ENCODE assay signal across 18 cellular contexts in the genomic region with DNA sequence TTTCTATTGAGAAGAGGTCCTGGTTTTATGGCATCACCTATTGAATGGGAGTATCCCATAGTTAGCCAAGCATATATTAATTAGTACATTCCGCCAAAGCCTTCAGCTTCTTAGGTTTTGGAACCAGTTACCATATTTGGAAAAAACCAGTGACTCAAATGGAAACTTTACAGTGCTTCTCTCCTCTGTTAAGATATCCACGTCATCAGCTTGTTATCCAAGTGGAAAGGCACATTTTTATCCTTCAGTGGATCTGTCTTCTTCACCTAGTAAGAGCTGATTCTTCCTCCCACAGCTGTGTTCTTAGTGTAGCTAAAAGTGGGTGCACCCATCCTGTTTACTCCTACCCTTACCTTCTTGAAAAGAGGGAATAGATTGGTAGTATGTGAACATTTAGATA. TPM values are rescaled to one million over a fixed set of nuclear protein-coding genes. Genes with fewer than 3 reads are reported as not detected.
DNase-seq lines count a peak whose midpoint lies in the region; ATAC-seq, FAIRE-seq and TF ChIP-seq lines count a peak whose summit lies in the region.
"Had no signal": no experiment of that assay in that cellular context is flagged by ENCODE, and none has a peak within 500 bp of the region (broad histone marks: within the 10 kb centered on the region; RNA-seq: fewer than 3 reads in every experiment).

No MANE protein-coding gene starts in this region.

- H3K4me1 ChIP-seq in HEK293 (ENCODE audit: control insufficient read depth, insufficient read depth, low read length): peaks cover 4% of the 10 kb centered on the region
- H3K4me1 ChIP-seq in skeletal muscle tissue (ENCODE audit: control insufficient read depth in 3 of 3, insufficient read depth in 3 of 3, low read length in 3 of 3): peaks cover 28 to 46% (median 35%) of the 10 kb centered on the region in 3 donors
- peaks cover 0 to 2% of the 10 kb centered on the region in 2 donors for H3K4me1 ChIP-seq in small intestine (ENCODE audit: control insufficient read depth in 2 of 2, insufficient read depth in 1 of 2, low read depth in 1 of 2, low read length in 1 of 2)

- FAIRE-seq in small intestine (lab: Jason Lieb, UNC): no peak

- H3K9me3 ChIP-seq in HEK293 (ENCODE audit: control insufficient read depth, insufficient read depth, low read depth, low read length): no peaks in the 10 kb centered on the region
- no peaks in the 10 kb centered on the region for H3K9me3 ChIP-seq in skeletal muscle tissue (ENCODE audit: control insufficient read depth in 3 of 3, low read length in 3 of 3)
- no peaks in the 10 kb centered on the region for H3K9me3 ChIP-seq in small intestine (ENCODE audit: control insufficient read depth, low read depth)
- H3K9me3 ChIP-seq: esophagus squamous epithelium, upper lobe of left lung had no signal

- no peak for TF ChIP-seq CTCF in HEK293 (tag by site-specific recombination; IDR thresholded peaks at IDR 0.05)
- TF ChIP-seq CTCF in astrocyte of the cerebellum (IDR thresholded peaks at IDR 0.05; ENCODE audit: low read depth, low read length, missing control alignments): no peak
- TF ChIP-seq CTCF in fibroblast of villous mesenchyme (IDR thresholded peaks at IDR 0.05; ENCODE audit: insufficient read depth, low read depth, low read length): no peak
- no peak for TF ChIP-seq CTCF in lower leg skin (IDR thresholded peaks at IDR 0.05)

- peak; percentile 56 for DNase-seq in astrocyte of the cerebellum (ENCODE audit: low read depth)
- peak; percentile 69 for DNase-seq in fibroblast of villous mesenchyme (ENCODE audit: low read depth)
- DNase-seq in lower leg skin (ENCODE audit: low spot score in 2 of 2): no peak
- no peak for DNase-seq in posterior vena cava (ENCODE audit: low spot score)
- DNase-seq in small intestine: no peak
- DNase-seq: activated CD4-positive, CD25-positive, alpha-beta regulatory T cell; activated effector memory CD4-positive, alpha-beta T cell treated with Interleukin-2 at 50 U/mL for 16 hours; DMS79; esophagus squamous epithelium; NCI-H1436; SHP77 treated with DMSO at 0.1 percent for 48 hours; stimulated activated naive CD4-positive, alpha-beta T cell treated with Interleukin-2 at 50 U/mL for 16 hours; T-helper 2 cell; upper lobe of left lung had no signal

- POLR2A ChIA-PET in HEK293 (lab: Yijun Ruan, JAX): no interaction called here

- intact Hi-C loops in lower leg skin (cut with DNase I; ENCODE audit: low total_unique reads) (no loop called here), posterior vena cava (cut with DNase I) (no loop called here)

- H3K4me3 ChIP-seq in HEK293 (ENCODE audit: low read depth, low read length): no peak overlapping the region
- H3K4me3 ChIP-seq in astrocyte of the cerebellum (ENCODE audit: low read depth, low read length): no peak overlapping the region
- H3K4me3 ChIP-seq in fibroblast of villous mesenchyme (ENCODE audit: low read depth, low read length): no peak overlapping the region
- H3K4me3 ChIP-seq in skeletal muscle tissue (ENCODE audit: low read length in 3 of 3): no peak overlapping the region
- no peak overlapping the region for H3K4me3 ChIP-seq in lower leg skin (ENCODE audit: low read depth, poor library complexity, severe bottlenecking)
- no peak overlapping the region for H3K4me3 ChIP-seq in small intestine (ENCODE audit: low read depth in 1 of 2, low read length in 2 of 2)
- H3K4me3 ChIP-seq: esophagus squamous epithelium, upper lobe of left lung had no signal

- no peak overlapping the region for H3K27ac ChIP-seq in HEK293 (ENCODE audit: extremely low read depth, low read depth, low read length)
- peak overlapping the region; percentile 72 for H3K27ac ChIP-seq in skeletal muscle tissue (ENCODE audit: low read depth, low read length)
- no peak overlapping the region for H3K27ac ChIP-seq in small intestine (ENCODE audit: low read depth in 1 of 2, low read length in 1 of 2)
- H3K27ac ChIP-seq: upper lobe of left lung had no signal

- no peaks in the 10 kb centered on the region for H3K27me3 ChIP-seq in skeletal muscle tissue (ENCODE audit: control insufficient read depth in 3 of 3, insufficient read depth in 3 of 3, low read length in 3 of 3)
- H3K27me3 ChIP-seq in small intestine (ENCODE audit: control insufficient read depth in 2 of 2, insufficient read depth in 2 of 2, low read length in 2 of 2): no peaks in the 10 kb centered on the region
- H3K27me3 ChIP-seq: esophagus squamous epithelium, upper lobe of left lung had no signal

- CTCF ChIA-PET in HEK293 (lab: Yijun Ruan, JAX): interaction anchor here (0.6 to 1.2 kb wide), 6 partner anchors 9 to 615 kb away, joined by 3 to 5 read pairs (median 4); no protein-coding TSS in a partner anchor

- WGBS in lower leg skin, 2 donors: 60 to 82% methylated on average over 2 of the region's 2 CpGs
- WGBS in small intestine, 3 donors: 70 to 90% (median 78%) methylated on average over 2 of the region's 2 CpGs

- H3K9ac ChIP-seq in skeletal muscle tissue (ENCODE audit: low read depth in 1 of 3, low read length in 3 of 3): no peak overlapping the region

- ATAC-seq in GM18873 (IDR thresholded peaks at IDR 0.05; ENCODE audit: low FRiP score, unreplicated experiment): no peak
- ATAC-seq: left lobe of liver had no signal

- H3K36me3 ChIP-seq in HEK293 (ENCODE audit: control insufficient read depth in 2 of 2, insufficient read depth in 1 of 2, low read length in 2 of 2): no peaks in the 10 kb centered on the region
- H3K36me3 ChIP-seq in skeletal muscle tissue (ENCODE audit: control insufficient read depth in 3 of 3, insufficient read depth in 3 of 3, low read length in 3 of 3): no peaks in the 10 kb centered on the region
- H3K36me3 ChIP-seq in small intestine (ENCODE audit: control insufficient read depth in 2 of 2, insufficient read depth in 2 of 2, low read length in 2 of 2): no peaks in the 10 kb centered on the region
- H3K36me3 ChIP-seq: esophagus squamous epithelium, upper lobe of left lung had no signal

- in situ Hi-C loops in astrocyte of the cerebellum (cut with HindIII; ENCODE audit: low sequenced_read_pairs): no loop called here

- no peak for TF ChIP-seq POLR2A in lower leg skin (IDR thresholded peaks at IDR 0.05)

TF ChIP-seq in HEK293, 187 proteins besides CTCF, POLR2A, EP300 and RAD21:
- TF ChIP-seq ZNF660 (tag by site-specific recombination; IDR thresholded peaks at IDR 0.05) (no peak), ZNF10 (tag by site-specific recombination; IDR thresholded peaks at IDR 0.05) (peak; percentile 49; the same call in 1 of the 2 replicates)
- TF ChIP-seq, protein P1, sequence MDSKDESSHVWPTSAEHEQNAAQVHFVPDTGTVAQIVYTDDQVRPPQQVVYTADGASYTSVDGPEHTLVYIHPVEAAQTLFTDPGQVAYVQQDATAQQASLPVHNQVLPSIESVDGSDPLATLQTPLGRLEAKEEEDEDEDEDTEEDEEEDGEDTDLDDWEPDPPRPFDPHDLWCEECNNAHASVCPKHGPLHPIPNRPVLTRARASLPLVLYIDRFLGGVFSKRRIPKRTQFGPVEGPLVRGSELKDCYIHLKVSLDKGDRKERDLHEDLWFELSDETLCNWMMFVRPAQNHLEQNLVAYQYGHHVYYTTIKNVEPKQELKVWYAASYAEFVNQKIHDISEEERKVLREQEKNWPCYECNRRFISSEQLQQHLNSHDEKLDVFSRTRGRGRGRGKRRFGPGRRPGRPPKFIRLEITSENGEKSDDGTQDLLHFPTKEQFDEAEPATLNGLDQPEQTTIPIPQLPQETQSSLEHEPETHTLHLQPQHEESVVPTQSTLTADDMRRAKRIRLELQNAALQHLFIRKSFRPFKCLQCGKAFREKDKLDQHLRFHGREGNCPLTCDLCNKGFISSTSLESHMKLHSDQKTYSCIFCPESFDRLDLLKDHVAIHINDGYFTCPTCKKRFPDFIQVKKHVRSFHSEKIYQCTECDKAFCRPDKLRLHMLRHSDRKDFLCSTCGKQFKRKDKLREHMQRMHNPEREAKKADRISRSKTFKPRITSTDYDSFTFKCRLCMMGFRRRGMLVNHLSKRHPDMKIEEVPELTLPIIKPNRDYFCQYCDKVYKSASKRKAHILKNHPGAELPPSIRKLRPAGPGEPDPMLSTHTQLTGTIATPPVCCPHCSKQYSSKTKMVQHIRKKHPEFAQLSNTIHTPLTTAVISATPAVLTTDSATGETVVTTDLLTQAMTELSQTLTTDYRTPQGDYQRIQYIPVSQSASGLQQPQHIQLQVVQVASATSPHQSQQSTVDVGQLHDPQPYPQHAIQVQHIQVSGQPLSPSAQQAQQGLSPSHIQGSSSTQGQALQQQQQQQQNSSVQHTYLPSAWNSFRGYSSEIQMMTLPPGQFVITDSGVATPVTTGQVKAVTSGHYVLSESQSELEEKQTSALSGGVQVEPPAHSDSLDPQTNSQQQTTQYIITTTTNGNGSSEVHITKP (tag by site-specific recombination; IDR thresholded peaks at IDR 0.05): 0 out of 2 replicates have a peak, but pooled peaks have one; percentile 24

RNA-seq across cellular contexts. Expression of a gene that starts 34.5 kb away (rescaled TPM):
- total RNA-seq in fibroblast of villous mesenchyme (9.7 and 9.9 TPM in 2 replicates), skeletal muscle tissue (14.6 TPM), lower leg skin (100 to 1,000 TPM; 123 to 234 (median 175) TPM), posterior vena cava (10 to 100 TPM; 41.4 to 51.7 TPM)
- polyA plus RNA-seq in small intestine: 10 to 100 TPM; 10.8 to 40.6 (median 20.8) TPM

Comparison
In these comparisons a context has a peak if more than half of its experiments do, and no peak if none do; other contexts are left out.
1. DNase-seq: peak in astrocyte of the cerebellum (single experiment) and fibroblast of villous mesenchyme (single experiment); none in lower leg skin (0 of 2), posterior vena cava (single experiment) and small intestine (single experiment).